Comparison of ENCODE assay signal across 1 cellular context in genomic region chr10:79050896-79051555, GRCh38.
TF ChIP-seq lines count a peak whose summit lies in the region.

No MANE protein-coding gene starts in this region.

TF ChIP-seq in HepG2, 621 proteins besides CTCF, POLR2A, EP300 and RAD21 (continued from another document):
- TF ChIP-seq, protein P1, sequence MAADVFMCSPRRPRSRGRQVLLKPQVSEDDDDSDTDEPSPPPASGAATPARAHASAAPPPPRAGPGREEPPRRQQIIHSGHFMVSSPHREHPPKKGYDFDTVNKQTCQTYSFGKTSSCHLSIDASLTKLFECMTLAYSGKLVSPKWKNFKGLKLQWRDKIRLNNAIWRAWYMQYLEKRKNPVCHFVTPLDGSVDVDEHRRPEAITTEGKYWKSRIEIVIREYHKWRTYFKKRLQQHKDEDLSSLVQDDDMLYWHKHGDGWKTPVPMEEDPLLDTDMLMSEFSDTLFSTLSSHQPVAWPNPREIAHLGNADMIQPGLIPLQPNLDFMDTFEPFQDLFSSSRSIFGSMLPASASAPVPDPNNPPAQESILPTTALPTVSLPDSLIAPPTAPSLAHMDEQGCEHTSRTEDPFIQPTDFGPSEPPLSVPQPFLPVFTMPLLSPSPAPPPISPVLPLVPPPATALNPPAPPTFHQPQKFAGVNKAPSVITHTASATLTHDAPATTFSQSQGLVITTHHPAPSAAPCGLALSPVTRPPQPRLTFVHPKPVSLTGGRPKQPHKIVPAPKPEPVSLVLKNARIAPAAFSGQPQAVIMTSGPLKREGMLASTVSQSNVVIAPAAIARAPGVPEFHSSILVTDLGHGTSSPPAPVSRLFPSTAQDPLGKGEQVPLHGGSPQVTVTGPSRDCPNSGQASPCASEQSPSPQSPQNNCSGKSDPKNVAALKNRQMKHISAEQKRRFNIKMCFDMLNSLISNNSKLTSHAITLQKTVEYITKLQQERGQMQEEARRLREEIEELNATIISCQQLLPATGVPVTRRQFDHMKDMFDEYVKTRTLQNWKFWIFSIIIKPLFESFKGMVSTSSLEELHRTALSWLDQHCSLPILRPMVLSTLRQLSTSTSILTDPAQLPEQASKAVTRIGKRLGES (CRISPR knock-in tag; IDR thresholded peaks at IDR 0.05; ENCODE audit: borderline replicate concordance) = no peak
- no peak for TF ChIP-seq NFIC (IDR thresholded peaks at IDR 0.05; ENCODE audit: low read length)
- TF ChIP-seq POGZ (CRISPR knock-in tag; IDR thresholded peaks at IDR 0.05) = no peak
- TF ChIP-seq ZSCAN25 (CRISPR knock-in tag; IDR thresholded peaks at IDR 0.05) = no peak
- no peak for TF ChIP-seq ZHX1 (CRISPR knock-in tag; IDR thresholded peaks at IDR 0.05; ENCODE audit: low read depth)
- no peak for TF ChIP-seq GPN1 (CRISPR knock-in tag; IDR thresholded peaks at IDR 0.05; ENCODE audit: borderline replicate concordance)
- TF ChIP-seq ZNF790 (CRISPR knock-in tag; IDR thresholded peaks at IDR 0.05; ENCODE audit: borderline replicate concordance) = no peak
- TF ChIP-seq ZBTB46 (CRISPR knock-in tag; IDR thresholded peaks at IDR 0.05; ENCODE audit: borderline replicate concordance) = no peak
- TF ChIP-seq TARDBP (CRISPR knock-in tag; IDR thresholded peaks at IDR 0.05) = no peak
- TF ChIP-seq ZBED4 (CRISPR knock-in tag; IDR thresholded peaks at IDR 0.05; ENCODE audit: borderline replicate concordance) = no peak
- TF ChIP-seq HNRNPH1 (optimal IDR thresholded peaks at IDR 0.05; ENCODE audit: low read depth, low read length) = no peak
- TF ChIP-seq, protein P2, sequence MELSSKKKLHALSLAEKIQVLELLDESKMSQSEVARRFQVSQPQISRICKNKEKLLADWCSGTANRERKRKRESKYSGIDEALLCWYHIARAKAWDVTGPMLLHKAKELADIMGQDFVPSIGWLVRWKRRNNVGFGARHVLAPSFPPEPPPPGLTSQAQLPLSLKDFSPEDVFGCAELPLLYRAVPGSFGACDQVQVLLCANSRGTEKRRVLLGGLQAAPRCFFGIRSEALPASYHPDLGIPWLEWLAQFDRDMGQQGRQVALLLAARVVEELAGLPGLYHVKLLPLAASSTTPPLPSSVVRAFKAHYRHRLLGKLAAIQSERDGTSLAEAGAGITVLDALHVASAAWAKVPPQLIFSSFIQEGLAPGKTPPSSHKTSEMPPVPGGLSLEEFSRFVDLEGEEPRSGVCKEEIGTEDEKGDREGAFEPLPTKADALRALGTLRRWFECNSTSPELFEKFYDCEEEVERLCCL (CRISPR knock-in tag; IDR thresholded peaks at IDR 0.05; ENCODE audit: borderline replicate concordance) = no peak
- TF ChIP-seq ZBTB8A (CRISPR knock-in tag; IDR thresholded peaks at IDR 0.05; ENCODE audit: borderline replicate concordance, low read depth) = no peak
- TF ChIP-seq, protein P3, sequence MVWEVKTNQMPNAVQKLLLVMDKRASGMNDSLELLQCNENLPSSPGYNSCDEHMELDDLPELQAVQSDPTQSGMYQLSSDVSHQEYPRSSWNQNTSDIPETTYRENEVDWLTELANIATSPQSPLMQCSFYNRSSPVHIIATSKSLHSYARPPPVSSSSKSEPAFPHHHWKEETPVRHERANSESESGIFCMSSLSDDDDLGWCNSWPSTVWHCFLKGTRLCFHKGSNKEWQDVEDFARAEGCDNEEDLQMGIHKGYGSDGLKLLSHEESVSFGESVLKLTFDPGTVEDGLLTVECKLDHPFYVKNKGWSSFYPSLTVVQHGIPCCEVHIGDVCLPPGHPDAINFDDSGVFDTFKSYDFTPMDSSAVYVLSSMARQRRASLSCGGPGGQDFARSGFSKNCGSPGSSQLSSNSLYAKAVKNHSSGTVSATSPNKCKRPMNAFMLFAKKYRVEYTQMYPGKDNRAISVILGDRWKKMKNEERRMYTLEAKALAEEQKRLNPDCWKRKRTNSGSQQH (CRISPR knock-in tag; IDR thresholded peaks at IDR 0.05; ENCODE audit: low read depth) = no peak
- TF ChIP-seq GABPB1 (CRISPR knock-in tag; IDR thresholded peaks at IDR 0.05) = no peak
